10 cellular contexts compared by ENCODE assay signal in genomic region chr20:32470940-32471339, GRCh38.
DNase-seq lines count a peak whose midpoint lies in the region; ATAC-seq and TF ChIP-seq lines count a peak whose summit lies in the region.
"Had no signal": no experiment of that assay in that cellular context is flagged by ENCODE, and none has a peak within 500 bp of the region (broad histone marks: within the 10 kb centered on the region; RNA-seq: fewer than 3 reads in every experiment).

No MANE protein-coding gene starts in this region.

- H3K27ac ChIP-seq in HUES64 (ENCODE audit: low read depth, low read length) (peak overlapping the region; percentile 9; the same call in 1 of the 2 replicates), stomach (peak overlapping the region; percentile 5 to 93 (median 85))
- H3K27ac ChIP-seq: prostate gland had no signal

- H3K27me3 ChIP-seq in HUES64 (ENCODE audit: insufficient read depth, low read length): no peaks in the 10 kb centered on the region
- no peaks in the 10 kb centered on the region for H3K27me3 ChIP-seq in stomach
- H3K27me3 ChIP-seq in HAP-1 (ENCODE audit: low read depth): no peaks in the 10 kb centered on the region

- DNase-seq in chondrocyte (ENCODE audit: low spot score) (peak; percentile 61), mesothelial cell of epicardium (ENCODE audit: low spot score in 2 of 2, unreplicated experiment in 2 of 2) (peak in 1 of 2 experiments; percentile 36), stomach (no peak), NOMO-1 (lab: John Stamatoyannopoulos, UW; ENCODE audit: unreplicated experiment in 2 of 2) (no peak), HAP-1 (ENCODE audit: low spot score in 2 of 2) (no peak)
- DNase-seq: activated T-cell treated with anti-CD3 and anti-CD28 coated beads, Interleukin-2, amount 50 U/mL, for 1 hour had no signal

- H3K9me3 ChIP-seq in HUES64 (ENCODE audit: insufficient read depth, low read depth, low read length) (no peaks in the 10 kb centered on the region), stomach (no peaks in the 10 kb centered on the region), HAP-1 (no peaks in the 10 kb centered on the region)
- H3K9me3 ChIP-seq: prostate gland had no signal

- WGBS in HUES64: 88% methylated on average over 9 of the region's 9 CpGs
- WGBS in stomach, 5 donors: 76 to 83% (median 81%) methylated on average over 9 of the region's 9 CpGs

- H3K36me3 Mint-ChIP-seq in chondrocyte (ENCODE audit: low read depth): peaks cover 4% of the 10 kb centered on the region
- peaks cover 10% of the 10 kb centered on the region for H3K36me3 Mint-ChIP-seq in mesothelial cell of epicardium

- no peaks in the 10 kb centered on the region for H3K27me3 Mint-ChIP-seq in chondrocyte (ENCODE audit: low read depth)
- H3K27me3 Mint-ChIP-seq in mesothelial cell of epicardium (ENCODE audit: low read depth): no peaks in the 10 kb centered on the region

- H3K4me1 ChIP-seq in HUES64 (ENCODE audit: insufficient read depth, low read length) (peaks cover 25% of the 10 kb centered on the region), stomach (peaks cover 77 to 97% (median 84%) of the 10 kb centered on the region in 4 donors), HAP-1 (peaks cover 14% of the 10 kb centered on the region)

- ATAC-seq in HG03135 (IDR thresholded peaks at IDR 0.05; ENCODE audit: unreplicated experiment): no peak
- ATAC-seq: left lobe of liver had no signal

- in situ Hi-C loops in HAP-1 (cut with MboI; ENCODE audit: low sequenced_read_pairs): no loop called here

- H3K27ac Mint-ChIP-seq in chondrocyte (ENCODE audit: unreplicated experiment): peak overlapping the region; percentile 77
- peak overlapping the region; percentile 91 for H3K27ac Mint-ChIP-seq in mesothelial cell of epicardium

- no peak overlapping the region for H3K4me3 ChIP-seq in HUES64 (ENCODE audit: low read length)
- no peak overlapping the region for H3K4me3 ChIP-seq in stomach
- H3K4me3 ChIP-seq in HAP-1: no peak overlapping the region
- H3K4me3 ChIP-seq: prostate gland had no signal

- intact Hi-C loops in stomach (cut with DNase I; ENCODE audit: low total_unique reads): no loop called here

- peaks cover 19% of the 10 kb centered on the region for H3K36me3 ChIP-seq in HUES64 (ENCODE audit: insufficient read depth, low read length)
- peaks cover 0 to 33% (median 12%) of the 10 kb centered on the region in 4 donors for H3K36me3 ChIP-seq in stomach
- no peaks in the 10 kb centered on the region; the same call in 1 of the 2 replicates for H3K36me3 ChIP-seq in HAP-1 (replicated peaks)
- H3K36me3 ChIP-seq: prostate gland had no signal

- H3K4me3 Mint-ChIP-seq in chondrocyte (ENCODE audit: unreplicated experiment) (no peak overlapping the region), mesothelial cell of epicardium (no peak overlapping the region)

- H3K9me3 Mint-ChIP-seq in chondrocyte (ENCODE audit: low read depth): no peaks in the 10 kb centered on the region
- H3K9me3 Mint-ChIP-seq in mesothelial cell of epicardium: no peaks in the 10 kb centered on the region

- H3K9ac ChIP-seq in HUES64 (ENCODE audit: low read depth, low read length): no peak overlapping the region

- no peak for TF ChIP-seq POLR2A in stomach (IDR thresholded peaks at IDR 0.05)

- no peak for TF ChIP-seq EP300 in stomach (IDR thresholded peaks at IDR 0.05)

- TF ChIP-seq CTCF in chondrocyte (IDR thresholded peaks at IDR 0.05) (no peak), mesothelial cell of epicardium (IDR thresholded peaks at IDR 0.05; ENCODE audit: unreplicated experiment) (no peak), stomach (IDR thresholded peaks at IDR 0.05) (no peak)

- H3K4me1 Mint-ChIP-seq in chondrocyte (ENCODE audit: low read depth): peaks cover 68% of the 10 kb centered on the region
- H3K4me1 Mint-ChIP-seq in mesothelial cell of epicardium: peaks cover 39% of the 10 kb centered on the region
